In the genomic region with DNA sequence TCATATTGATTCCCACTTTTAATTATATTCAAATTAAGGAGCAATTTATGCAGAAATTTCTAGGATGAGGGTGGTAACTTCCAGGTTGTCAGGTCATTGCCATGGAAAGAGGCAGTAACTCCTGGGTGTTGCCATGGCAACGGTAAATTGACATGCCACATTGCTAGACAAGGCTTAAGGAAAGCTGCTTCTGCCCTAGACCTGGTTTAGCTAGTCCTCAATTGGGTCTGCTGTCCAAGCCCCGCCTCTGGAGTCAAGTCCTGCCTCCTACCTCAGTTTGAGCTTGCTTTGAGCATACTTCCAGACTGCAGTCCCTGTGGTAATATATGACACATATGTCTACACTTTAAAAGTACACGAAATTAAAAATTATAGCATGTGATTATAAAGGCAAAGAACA, we compare ENCODE assay signal across 19 cellular contexts. TPM values are rescaled to one million over a fixed set of nuclear protein-coding genes. Genes with fewer than 3 reads are reported as not detected.
"Had no signal": no experiment of that assay in that cellular context is flagged by ENCODE, and none has a peak within 500 bp of the region (broad histone marks: within the 10 kb centered on the region; RNA-seq: fewer than 3 reads in every experiment).

No MANE protein-coding gene starts in this region.

RNA-seq across cellular contexts. Expression of gene CXorf66, which starts 53.9 kb away (rescaled TPM):
- total RNA-seq: activated B cell treated with CpG ODN at 0.5 μM for 24 hours; activated CD4-positive, alpha-beta memory T cell treated with anti-CD3 and anti-CD28 coated beads for 36 hours; activated CD4-positive, alpha-beta T cell treated with anti-CD3 and anti-CD28 coated beads, Interleukin-2, amount 10 ng/mL, durations not matched to agents 24 days and 14 days; activated CD8-positive, alpha-beta memory T cell treated with anti-CD3 and anti-CD28 coated beads for 36 hours; activated CD8-positive, alpha-beta T cell treated with anti-CD3 and anti-CD28 coated beads for 36 hours; activated naive CD4-positive, alpha-beta T cell treated with anti-CD3 and anti-CD28 coated beads for 36 hours; activated naive CD4-positive, alpha-beta T cell treated with anti-CD3 and anti-CD28 coated beads, Interleukin-2, amount 50 U/mL, for 72 hours; activated naive CD8-positive, alpha-beta T cell treated with anti-CD3 and anti-CD28 coated beads for 36 hours; activated T-cell treated with anti-CD3 and anti-CD28 coated beads, Interleukin-2, amount 50 U/mL, for 4 hours; activated T-cell treated with anti-CD3 and anti-CD28 coated beads, Interleukin-2, amount 50 U/mL, for 72 hours; activated T-helper 1 cell treated with anti-CD3 and anti-CD28 coated beads, Interleukin-12 subunit alpha, Interleukin-12 subunit beta, Interleukin-2, Interleukin-4 antibody, amounts not matched to agents 30 ng/mL and 10 ng/mL and 1 ng/mL, durations not matched to agents 14 hours and 24 hours and 36 hours; activated T-helper 17 cell treated with anti-CD3 and anti-CD28 coated beads, Interleukin-2, amount 50 U/mL, for 72 hours; adrenal gland; aorta; cardiac septum; cerebellum; T-helper 1 cell treated with Interleukin-12 subunit alpha and Interleukin-12 subunit beta and Interleukin-4 antibody, amounts not matched to agents 30 ng/mL and 1 ng/mL, for 36 hours; T-helper 17 cell; T-helper 2 cell treated with Interferon-gamma antibody and Interleukin-4, amounts not matched to agents 100 ng/mL and 5 ng/mL, for 36 hours had no signal
- polyA plus RNA-seq: adrenal gland, aorta had no signal
